ENCODE assay signal across 22 cellular contexts in the genomic region with DNA sequence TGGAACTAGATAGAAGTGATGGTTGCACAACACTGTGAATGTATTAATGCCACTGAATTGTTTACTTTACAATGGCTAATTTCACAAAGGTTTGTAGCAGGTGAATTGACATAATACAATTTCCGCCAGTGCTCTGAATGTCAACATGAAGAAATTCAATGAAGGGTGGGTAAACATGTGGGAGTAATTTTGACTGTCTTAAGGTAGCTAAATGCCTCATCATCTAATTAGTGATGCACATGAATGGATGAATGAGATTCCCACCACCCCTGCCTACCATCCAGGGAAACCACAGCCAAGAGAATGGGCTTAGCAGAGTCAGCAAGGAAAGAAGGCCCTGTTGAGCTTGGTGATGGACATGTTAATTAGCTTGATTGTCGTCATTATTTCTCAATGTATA.
DNase-seq lines count a peak whose midpoint lies in the region; ATAC-seq and TF ChIP-seq lines count a peak whose summit lies in the region.
"Had no signal": no experiment of that assay in that cellular context is flagged by ENCODE, and none has a peak within 500 bp of the region (broad histone marks: within the 10 kb centered on the region; RNA-seq: fewer than 3 reads in every experiment).

No MANE protein-coding gene starts in this region.

- H3K27ac ChIP-seq in upper lobe of right lung, result no peak overlapping the region
- H3K27ac ChIP-seq: ascending aorta, heart left ventricle, tibial nerve had no signal

- ATAC-seq in GM18909 (IDR thresholded peaks at IDR 0.05; ENCODE audit: poor library complexity, unreplicated experiment), result no peak
- no peak for ATAC-seq in GM19395 (IDR thresholded peaks at IDR 0.05; ENCODE audit: unreplicated experiment)
- no peak for ATAC-seq in upper lobe of right lung
- ATAC-seq: activated naive CD4-positive, alpha-beta T cell treated with anti-CD3 and anti-CD28 coated beads, Interleukin-2, amount 50 U/mL, for 72 hours; activated T-helper 17 cell treated with anti-CD3 and anti-CD28 coated beads, Interleukin-2, amount 50 U/mL, for 72 hours; heart left ventricle; left colon; right cardiac atrium had no signal

- intact Hi-C loops in upper lobe of right lung (cut with DNase I), result no loop called here

- H3K9me3 ChIP-seq in upper lobe of right lung, result no peaks in the 10 kb centered on the region
- H3K9me3 ChIP-seq: ascending aorta, heart left ventricle, tibial nerve had no signal

- TF ChIP-seq CTCF in upper lobe of right lung (IDR thresholded peaks at IDR 0.05), result no peak

- no peaks in the 10 kb centered on the region for H3K27me3 ChIP-seq in upper lobe of right lung
- H3K27me3 ChIP-seq: ascending aorta, dorsolateral prefrontal cortex, heart left ventricle, tibial nerve had no signal

- peak; percentile 9 for DNase-seq in DMS53 treated with DMSO at 0.1 percent for 48 hours (lab: John Stamatoyannopoulos, UW; ENCODE audit: unreplicated experiment)
- peak; percentile 63 to 97 (median 75) for DNase-seq in NCI-H1417 (lab: John Stamatoyannopoulos, UW)
- peak; percentile 84 for DNase-seq in NCI-H345 (lab: John Stamatoyannopoulos, UW)
- DNase-seq in kidney glomerular epithelial cell (lab: John Stamatoyannopoulos, UW), result peak; percentile 11
- DNase-seq in NAMALWA (ENCODE audit: low spot score), result no peak
- no peak for DNase-seq in upper lobe of right lung
- DNase-seq: activated CD4-positive, alpha-beta T cell treated with anti-CD3 and anti-CD28 coated beads for 48 hours; CD4-positive, CD25-positive, alpha-beta regulatory T cell; DMS 273 treated with DMSO at 0.1 percent for 48 hours; dorsolateral prefrontal cortex; heart left ventricle; Kasumi-1; left colon; NCI-H1694 treated with DMSO at 0.1 percent for 48 hours; NK-92 treated with Interleukin-12 subunit alpha and Interleukin-12 subunit beta, amount 100 ng/mL, for 24 hours; right cardiac atrium had no signal

- H3K4me3 ChIP-seq in upper lobe of right lung, result no peak overlapping the region
- H3K4me3 ChIP-seq: ascending aorta, dorsolateral prefrontal cortex, heart left ventricle, tibial nerve had no signal

- no peaks in the 10 kb centered on the region for H3K36me3 ChIP-seq in upper lobe of right lung
- H3K36me3 ChIP-seq: ascending aorta, heart left ventricle, tibial nerve had no signal

- no peaks in the 10 kb centered on the region for H3K4me1 ChIP-seq in upper lobe of right lung
- H3K4me1 ChIP-seq: ascending aorta, tibial nerve had no signal

Comparison
In these comparisons a context has a peak if more than half of its experiments do, and no peak if none do; other contexts are left out.
1. DNase-seq: peak in DMS53 treated with DMSO at 0.1 percent for 48 hours (single experiment), NCI-H1417 (3 of 3), NCI-H345 (single experiment) and kidney glomerular epithelial cell (single experiment); none in NAMALWA (single experiment) and upper lobe of right lung (single experiment).